18 cellular contexts compared by ENCODE assay signal in genomic region chr6:34473967-34474366, GRCh38. TPM values are rescaled to one million over a fixed set of nuclear protein-coding genes. Genes with fewer than 3 reads are reported as not detected.
DNase-seq lines count a peak whose midpoint lies in the region; ATAC-seq and TF ChIP-seq lines count a peak whose summit lies in the region.
"Had no signal": no experiment of that assay in that cellular context is flagged by ENCODE, and none has a peak within 500 bp of the region (broad histone marks: within the 10 kb centered on the region; RNA-seq: fewer than 3 reads in every experiment).

No MANE protein-coding gene starts in this region.

- DNase-seq in NCI-H69 (lab: John Stamatoyannopoulos, UW) (peak; percentile 36), WERI-Rb-1 (no peak), esophagus muscularis mucosa (ENCODE audit: extremely low spot score) (no peak), Kasumi-1 (lab: John Stamatoyannopoulos, UW) (no peak)
- DNase-seq: C1 segment of cervical spinal cord; Caco-2; CD4-positive, alpha-beta memory T cell; DMS153; DND-41; H9; HFFc6 had no signal

- no peak for ATAC-seq in HG02884 (IDR thresholded peaks at IDR 0.05; ENCODE audit: unreplicated experiment)
- ATAC-seq: GM23338, HCT116 had no signal

- no peak for TF ChIP-seq EP300 in esophagus muscularis mucosa (IDR thresholded peaks at IDR 0.05)

- intact Hi-C loops in esophagus muscularis mucosa (cut with DNase I), result no loop called here

- H3K36me3 ChIP-seq in HEK293 (ENCODE audit: control insufficient read depth in 2 of 2, insufficient read depth in 1 of 2, low read length in 2 of 2) (no peaks in the 10 kb centered on the region), WERI-Rb-1 (0 out of 2 replicates have a peak, but pooled peaks cover 3% of the 10 kb centered on the region), esophagus muscularis mucosa (no peaks in the 10 kb centered on the region)

- no peak overlapping the region for H3K4me3 ChIP-seq in HEK293 (ENCODE audit: low read depth, low read length)
- no peak overlapping the region for H3K4me3 ChIP-seq in WERI-Rb-1 (ENCODE audit: low read depth, low read length)
- H3K4me3 ChIP-seq in esophagus muscularis mucosa, result no peak overlapping the region
- H3K4me3 ChIP-seq: GM23338 had no signal

- H3K27me3 ChIP-seq in WERI-Rb-1 (ENCODE audit: insufficient read depth, low read depth, severe bottlenecking) (no peaks in the 10 kb centered on the region), esophagus muscularis mucosa (no peaks in the 10 kb centered on the region)

- WGBS in esophagus muscularis mucosa, result 75% methylated on average over 1 of the region's 1 CpG

- CTCF ChIA-PET in HEK293 (lab: Yijun Ruan, JAX), result interaction anchor here (0.8 kb wide), 1 partner anchor 14 kb away, joined by 4 read pairs; no protein-coding TSS in a partner anchor

- H3K9me3 ChIP-seq in HEK293 (ENCODE audit: control insufficient read depth, insufficient read depth, low read depth, low read length), result no peaks in the 10 kb centered on the region
- no peaks in the 10 kb centered on the region for H3K9me3 ChIP-seq in WERI-Rb-1 (ENCODE audit: severe bottlenecking)
- peaks cover 0 to 5% (median 0%) of the 10 kb centered on the region in 4 donors for H3K9me3 ChIP-seq in esophagus muscularis mucosa
- H3K9me3 ChIP-seq: Caco-2 had no signal

- POLR2A ChIA-PET in HEK293 (lab: Yijun Ruan, JAX), result no interaction called here

- TF ChIP-seq CTCF in HEK293 (tag by site-specific recombination; IDR thresholded peaks at IDR 0.05), result no peak
- no peak for TF ChIP-seq CTCF in WERI-Rb-1 (IDR thresholded peaks at IDR 0.05; ENCODE audit: low read depth, low read length)
- no peak for TF ChIP-seq CTCF in esophagus muscularis mucosa (IDR thresholded peaks at IDR 0.05)

- no peaks in the 10 kb centered on the region for H3K4me1 ChIP-seq in HEK293 (ENCODE audit: control insufficient read depth, insufficient read depth, low read length)
- H3K4me1 ChIP-seq in esophagus muscularis mucosa, result no peaks in the 10 kb centered on the region
- H3K4me1 ChIP-seq: Caco-2 had no signal

- H3K27ac ChIP-seq in HEK293 (ENCODE audit: extremely low read depth, low read depth, low read length) (no peak overlapping the region), WERI-Rb-1 (peak overlapping the region; percentile 8; the same call in 1 of the 2 replicates), esophagus muscularis mucosa (replicated peaks in 1 of 4) (no peak overlapping the region)

- no peak for TF ChIP-seq POLR2A in esophagus muscularis mucosa (IDR thresholded peaks at IDR 0.05; ENCODE audit: low read depth)

TF ChIP-seq in HEK293, 187 proteins besides CTCF, POLR2A, EP300 and RAD21 (continues in another document):
- TF ChIP-seq, protein P1, sequence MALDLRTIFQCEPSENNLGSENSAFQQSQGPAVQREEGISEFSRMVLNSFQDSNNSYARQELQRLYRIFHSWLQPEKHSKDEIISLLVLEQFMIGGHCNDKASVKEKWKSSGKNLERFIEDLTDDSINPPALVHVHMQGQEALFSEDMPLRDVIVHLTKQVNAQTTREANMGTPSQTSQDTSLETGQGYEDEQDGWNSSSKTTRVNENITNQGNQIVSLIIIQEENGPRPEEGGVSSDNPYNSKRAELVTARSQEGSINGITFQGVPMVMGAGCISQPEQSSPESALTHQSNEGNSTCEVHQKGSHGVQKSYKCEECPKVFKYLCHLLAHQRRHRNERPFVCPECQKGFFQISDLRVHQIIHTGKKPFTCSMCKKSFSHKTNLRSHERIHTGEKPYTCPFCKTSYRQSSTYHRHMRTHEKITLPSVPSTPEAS (tag by site-specific recombination; IDR thresholded peaks at IDR 0.05), result no peak
- TF ChIP-seq, protein P2, sequence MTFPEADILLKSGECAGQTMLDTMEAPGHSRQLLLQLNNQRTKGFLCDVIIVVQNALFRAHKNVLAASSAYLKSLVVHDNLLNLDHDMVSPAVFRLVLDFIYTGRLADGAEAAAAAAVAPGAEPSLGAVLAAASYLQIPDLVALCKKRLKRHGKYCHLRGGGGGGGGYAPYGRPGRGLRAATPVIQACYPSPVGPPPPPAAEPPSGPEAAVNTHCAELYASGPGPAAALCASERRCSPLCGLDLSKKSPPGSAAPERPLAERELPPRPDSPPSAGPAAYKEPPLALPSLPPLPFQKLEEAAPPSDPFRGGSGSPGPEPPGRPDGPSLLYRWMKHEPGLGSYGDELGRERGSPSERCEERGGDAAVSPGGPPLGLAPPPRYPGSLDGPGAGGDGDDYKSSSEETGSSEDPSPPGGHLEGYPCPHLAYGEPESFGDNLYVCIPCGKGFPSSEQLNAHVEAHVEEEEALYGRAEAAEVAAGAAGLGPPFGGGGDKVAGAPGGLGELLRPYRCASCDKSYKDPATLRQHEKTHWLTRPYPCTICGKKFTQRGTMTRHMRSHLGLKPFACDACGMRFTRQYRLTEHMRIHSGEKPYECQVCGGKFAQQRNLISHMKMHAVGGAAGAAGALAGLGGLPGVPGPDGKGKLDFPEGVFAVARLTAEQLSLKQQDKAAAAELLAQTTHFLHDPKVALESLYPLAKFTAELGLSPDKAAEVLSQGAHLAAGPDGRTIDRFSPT (tag by site-specific recombination; IDR thresholded peaks at IDR 0.05), result no peak
- TF ChIP-seq, protein P3, sequence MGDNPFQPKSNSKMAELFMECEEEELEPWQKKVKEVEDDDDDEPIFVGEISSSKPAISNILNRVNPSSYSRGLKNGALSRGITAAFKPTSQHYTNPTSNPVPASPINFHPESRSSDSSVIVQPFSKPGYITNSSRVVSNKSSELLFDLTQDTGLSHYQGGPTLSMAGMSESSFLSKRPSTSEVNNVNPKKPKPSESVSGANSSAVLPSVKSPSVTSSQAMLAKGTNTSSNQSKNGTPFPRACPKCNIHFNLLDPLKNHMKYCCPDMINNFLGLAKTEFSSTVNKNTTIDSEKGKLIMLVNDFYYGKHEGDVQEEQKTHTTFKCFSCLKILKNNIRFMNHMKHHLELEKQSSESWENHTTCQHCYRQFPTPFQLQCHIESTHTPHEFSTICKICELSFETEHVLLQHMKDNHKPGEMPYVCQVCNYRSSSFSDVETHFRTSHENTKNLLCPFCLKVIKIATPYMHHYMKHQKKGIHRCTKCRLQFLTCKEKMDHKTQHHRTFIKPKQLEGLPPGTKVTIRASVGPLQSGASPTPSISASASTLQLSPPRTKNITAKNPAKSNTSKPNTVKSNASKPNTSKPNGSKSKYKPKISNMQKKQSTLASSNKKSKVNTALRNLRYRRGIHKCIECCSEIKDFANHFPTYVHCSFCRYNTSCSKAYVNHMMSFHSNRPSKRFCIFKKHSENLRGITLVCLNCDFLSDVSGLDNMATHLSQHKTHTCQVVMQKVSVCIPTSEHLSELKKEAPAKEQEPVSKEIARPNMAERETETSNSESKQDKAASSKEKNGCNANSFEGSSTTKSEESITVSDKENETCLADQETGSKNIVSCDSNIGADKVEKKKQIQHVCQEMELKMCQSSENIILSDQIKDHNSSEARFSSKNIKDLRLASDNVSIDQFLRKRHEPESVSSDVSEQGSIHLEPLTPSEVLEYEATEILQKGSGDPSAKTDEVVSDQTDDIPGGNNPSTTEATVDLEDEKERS (tag by site-specific recombination; IDR thresholded peaks at IDR 0.05), result no peak
- no peak for TF ChIP-seq ZNF341 (tag by site-specific recombination; IDR thresholded peaks at IDR 0.05; ENCODE audit: low read depth)
- no peak for TF ChIP-seq ZNF155 (tag by site-specific recombination; IDR thresholded peaks at IDR 0.05)
- no peak for TF ChIP-seq ZNF48 (tag by site-specific recombination; IDR thresholded peaks at IDR 0.05)
- TF ChIP-seq, protein P4, sequence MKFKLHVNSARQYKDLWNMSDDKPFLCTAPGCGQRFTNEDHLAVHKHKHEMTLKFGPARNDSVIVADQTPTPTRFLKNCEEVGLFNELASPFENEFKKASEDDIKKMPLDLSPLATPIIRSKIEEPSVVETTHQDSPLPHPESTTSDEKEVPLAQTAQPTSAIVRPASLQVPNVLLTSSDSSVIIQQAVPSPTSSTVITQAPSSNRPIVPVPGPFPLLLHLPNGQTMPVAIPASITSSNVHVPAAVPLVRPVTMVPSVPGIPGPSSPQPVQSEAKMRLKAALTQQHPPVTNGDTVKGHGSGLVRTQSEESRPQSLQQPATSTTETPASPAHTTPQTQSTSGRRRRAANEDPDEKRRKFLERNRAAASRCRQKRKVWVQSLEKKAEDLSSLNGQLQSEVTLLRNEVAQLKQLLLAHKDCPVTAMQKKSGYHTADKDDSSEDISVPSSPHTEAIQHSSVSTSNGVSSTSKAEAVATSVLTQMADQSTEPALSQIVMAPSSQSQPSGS (tag by site-specific recombination; IDR thresholded peaks at IDR 0.05; ENCODE audit: low read depth), result no peak
- 0 out of 2 replicates have a peak, but pooled peaks have one; percentile 21 for TF ChIP-seq ZNF26 (tag by site-specific recombination; IDR thresholded peaks at IDR 0.05)
- no peak for TF ChIP-seq ZNF211 (tag by site-specific recombination; IDR thresholded peaks at IDR 0.05; ENCODE audit: low read depth)

RNA-seq across cellular contexts. Expression of gene PACSIN1, which starts 8.1 kb away (rescaled TPM):
- total RNA-seq in esophagus muscularis mucosa, result 1 to 10 TPM in 3 of 4 donors, under 1 TPM in 1; 0.42 to 2.3 (median 1.7) TPM
- total RNA-seq: A172, A673, H4, HFFc6 had no signal

RNA-seq across cellular contexts. Expression of gene RPS10, which starts 48.1 kb away (rescaled TPM):
- 1,000 to 10,000 TPM in 3 of 4 donors, 100 to 1,000 TPM in 1; 823 to 3,592 (median 2,534) TPM for total RNA-seq in esophagus muscularis mucosa
